In genomic region chr17:42322382-42323267, GRCh38 we compare ENCODE assay signal across 8 cellular contexts. TPM values are rescaled to one million over a fixed set of nuclear protein-coding genes. Genes with fewer than 3 reads are reported as not detected.
DNase-seq lines count a peak whose midpoint lies in the region; ATAC-seq and TF ChIP-seq lines count a peak whose summit lies in the region.

No MANE protein-coding gene starts in this region.

- peak; percentile 86 for DNase-seq in MV-4-11 (lab: John Stamatoyannopoulos, UW)
- DNase-seq in SIG-M5 (lab: John Stamatoyannopoulos, UW): peak; percentile 52
- peak; percentile 91 for DNase-seq in activated T-helper 9 cell treated with anti-CD3 and anti-CD28 coated beads, Interleukin-2, amount 50 U/mL, for 16 hours (ENCODE audit: low read depth)
- DNase-seq in fibroblast of villous mesenchyme (ENCODE audit: low read depth): peak; percentile 95
- peak in 55 of 56 donors; percentile 26 to 96 (median 79) for DNase-seq in nucleus accumbens (lab: John Stamatoyannopoulos, UW)
- peak; percentile 83 for DNase-seq in stromal cell of bone marrow (ENCODE audit: low read depth)

- TF ChIP-seq CTCF in C4-2B (conservative IDR thresholded peaks at IDR 0.05) (peak; percentile 99), fibroblast of villous mesenchyme (IDR thresholded peaks at IDR 0.05; ENCODE audit: insufficient read depth, low read depth, low read length) (peak; percentile 100)

- H3K4me3 ChIP-seq in fibroblast of villous mesenchyme (ENCODE audit: low read depth, low read length): no peak overlapping the region

- ATAC-seq in GM21528 (IDR thresholded peaks at IDR 0.05; ENCODE audit: low FRiP score, unreplicated experiment): peak; percentile 62

- H3K27ac ChIP-seq in C4-2B: no peak overlapping the region

RNA-seq across cellular contexts. Expression of gene STAT5A, which starts 34.3 kb away (rescaled TPM):
- 13.8 and 16.1 TPM in 2 replicates for total RNA-seq in fibroblast of villous mesenchyme

RNA-seq across cellular contexts. Expression of gene STAT5B, which starts 46.4 kb away (rescaled TPM):
- 33.5 and 38.4 TPM in 2 replicates for total RNA-seq in fibroblast of villous mesenchyme
